8 cellular contexts compared by ENCODE assay signal in the genomic region with DNA sequence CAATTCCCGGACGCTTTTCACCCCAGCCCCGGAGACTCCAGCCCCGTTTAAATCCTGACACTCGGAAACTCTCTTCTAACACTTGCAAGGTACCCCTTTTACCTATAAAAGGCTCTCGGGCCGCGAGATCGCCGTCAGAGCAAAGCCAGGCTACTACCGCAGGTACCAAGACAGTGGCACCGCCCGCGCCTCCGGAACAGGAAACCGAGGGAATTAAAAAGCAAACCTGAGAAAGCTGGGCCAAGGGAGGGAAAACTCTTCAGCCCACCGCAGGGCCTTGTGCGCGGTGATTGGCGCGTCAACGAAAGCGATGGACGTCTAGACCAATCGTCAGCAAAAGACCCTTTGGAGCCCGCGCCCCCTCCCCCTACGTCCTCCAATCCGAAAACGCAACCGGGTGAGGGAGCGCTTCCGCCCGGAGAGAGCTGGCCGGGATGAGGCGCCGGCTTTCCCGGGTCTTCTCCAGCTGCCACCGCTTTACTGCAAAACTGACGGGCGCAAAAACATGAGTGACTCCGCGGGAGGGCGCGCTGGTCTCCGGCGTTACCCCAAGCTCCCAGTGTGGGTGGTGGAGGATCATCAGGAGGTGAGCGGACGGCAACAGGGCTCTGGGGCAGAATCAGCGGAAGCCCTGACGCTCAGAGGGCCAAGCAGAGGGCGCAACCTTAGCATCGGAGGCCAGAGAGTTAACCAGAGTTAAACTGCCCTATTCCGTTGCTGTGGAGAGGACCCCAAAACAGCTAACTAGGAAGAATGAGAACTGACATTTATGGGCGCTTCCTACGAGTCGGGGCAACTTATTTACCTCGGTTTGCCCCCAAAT. TPM values are rescaled to one million over a fixed set of nuclear protein-coding genes. Genes with fewer than 3 reads are reported as not detected.
A peak's percentile ranks its signal among the peaks of the same experiment; 100 is the strongest.
DNase-seq lines count a peak whose midpoint lies in the region; ATAC-seq and TF ChIP-seq lines count a peak whose summit lies in the region.

A gene (plus strand): TSS at position 414 of the 823 bp plus-strand sequence. CDS start 92 bp downstream, at position 506.
A gene with protein sequence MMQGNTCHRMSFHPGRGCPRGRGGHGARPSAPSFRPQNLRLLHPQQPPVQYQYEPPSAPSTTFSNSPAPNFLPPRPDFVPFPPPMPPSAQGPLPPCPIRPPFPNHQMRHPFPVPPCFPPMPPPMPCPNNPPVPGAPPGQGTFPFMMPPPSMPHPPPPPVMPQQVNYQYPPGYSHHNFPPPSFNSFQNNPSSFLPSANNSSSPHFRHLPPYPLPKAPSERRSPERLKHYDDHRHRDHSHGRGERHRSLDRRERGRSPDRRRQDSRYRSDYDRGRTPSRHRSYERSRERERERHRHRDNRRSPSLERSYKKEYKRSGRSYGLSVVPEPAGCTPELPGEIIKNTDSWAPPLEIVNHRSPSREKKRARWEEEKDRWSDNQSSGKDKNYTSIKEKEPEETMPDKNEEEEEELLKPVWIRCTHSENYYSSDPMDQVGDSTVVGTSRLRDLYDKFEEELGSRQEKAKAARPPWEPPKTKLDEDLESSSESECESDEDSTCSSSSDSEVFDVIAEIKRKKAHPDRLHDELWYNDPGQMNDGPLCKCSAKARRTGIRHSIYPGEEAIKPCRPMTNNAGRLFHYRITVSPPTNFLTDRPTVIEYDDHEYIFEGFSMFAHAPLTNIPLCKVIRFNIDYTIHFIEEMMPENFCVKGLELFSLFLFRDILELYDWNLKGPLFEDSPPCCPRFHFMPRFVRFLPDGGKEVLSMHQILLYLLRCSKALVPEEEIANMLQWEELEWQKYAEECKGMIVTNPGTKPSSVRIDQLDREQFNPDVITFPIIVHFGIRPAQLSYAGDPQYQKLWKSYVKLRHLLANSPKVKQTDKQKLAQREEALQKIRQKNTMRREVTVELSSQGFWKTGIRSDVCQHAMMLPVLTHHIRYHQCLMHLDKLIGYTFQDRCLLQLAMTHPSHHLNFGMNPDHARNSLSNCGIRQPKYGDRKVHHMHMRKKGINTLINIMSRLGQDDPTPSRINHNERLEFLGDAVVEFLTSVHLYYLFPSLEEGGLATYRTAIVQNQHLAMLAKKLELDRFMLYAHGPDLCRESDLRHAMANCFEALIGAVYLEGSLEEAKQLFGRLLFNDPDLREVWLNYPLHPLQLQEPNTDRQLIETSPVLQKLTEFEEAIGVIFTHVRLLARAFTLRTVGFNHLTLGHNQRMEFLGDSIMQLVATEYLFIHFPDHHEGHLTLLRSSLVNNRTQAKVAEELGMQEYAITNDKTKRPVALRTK (N-terminal part only) (minus strand): TSS at position 206 of the 823 bp plus-strand sequence. CDS start 3,034 bp downstream, outside the sequence.

- peaks cover 61% of the 10 kb centered on the region for H3K79me2 ChIP-seq in OCI-LY7 (ENCODE audit: insufficient read depth, low read depth, low read length)

- CTCF ChIA-PET in OCI-LY7 (lab: Charles Lee; ENCODE audit: unreplicated experiment): interaction anchor here (0.6 to 1.1 kb wide), 2 partner anchors 12 to 561 kb away, joined by 3 read pairs; no protein-coding TSS in a partner anchor

- H3K4me1 ChIP-seq in OCI-LY7 (ENCODE audit: insufficient read depth, low read length, poor library complexity, severe bottlenecking): peaks cover 34% of the 10 kb centered on the region
- peaks cover 33% of the 10 kb centered on the region for H3K4me1 ChIP-seq in mononuclear cell (ENCODE audit: insufficient read depth, low read length)

- H2AFZ ChIP-seq in OCI-LY7 (ENCODE audit: low read length): peak within 1 kb of the TSS; percentile 74

- H3K9me3 ChIP-seq in OCI-LY7 (ENCODE audit: low read length) (no peaks in the 10 kb centered on the region), mononuclear cell (ENCODE audit: low read depth, low read length) (no peaks in the 10 kb centered on the region)

- H3K4me2 ChIP-seq in OCI-LY7 (ENCODE audit: low read length): peak within 1 kb of the TSS; percentile 95

- TF ChIP-seq CTCF in OCI-LY7 (conservative IDR thresholded peaks at IDR 0.05; ENCODE audit: low read length): peak; percentile 52
- no peak for TF ChIP-seq CTCF in epithelial cell of esophagus (IDR thresholded peaks at IDR 0.05; ENCODE audit: insufficient read depth, low read depth, low read length, missing control alignments)

- DNase-seq in DMS 273 treated with DMSO at 0.1 percent for 48 hours (lab: John Stamatoyannopoulos, UW) (peak; percentile 94), HuH-7.5 (ENCODE audit: low spot score) (peak; percentile 65), OCI-LY7 (ENCODE audit: low spot score) (peak; percentile 96), activated T-cell treated with anti-CD3 and anti-CD28 coated beads for 1 hour (ENCODE audit: low read depth) (peak; percentile 84), epithelial cell of esophagus (ENCODE audit: low read depth) (peak; percentile 98)
- DNase-seq in stimulated activated CD8-positive, alpha-beta memory T cell treated with anti-CD3 and anti-CD28 coated beads, Interleukin-4, amount 100 ng/mL, for 1 hour (ENCODE audit: low read depth in 2 of 2, low spot score in 1 of 2): peak; percentile 77 to 82

- ATAC-seq in GM21526 (IDR thresholded peaks at IDR 0.05; ENCODE audit: low FRiP score, unreplicated experiment): peak; percentile 90

- H3K4me3 ChIP-seq in OCI-LY7 (ENCODE audit: low read depth, low read length, poor library complexity, severe bottlenecking) (peak within 1 kb of the TSS; percentile 78), epithelial cell of esophagus (ENCODE audit: low read length) (peak within 1 kb of the TSS; percentile 98), mononuclear cell (ENCODE audit: low read length) (peak within 1 kb of the TSS; percentile 79)

- TSS peak; percentile 56 for BruUV-seq in OCI-LY7 (replicated peaks; lab: Mats Ljungman, UMichigan)

- no peaks in the 10 kb centered on the region for H3K9me2 ChIP-seq in OCI-LY7 (ENCODE audit: insufficient read depth, low read length)

- H4K20me1 ChIP-seq in OCI-LY7 (ENCODE audit: insufficient read depth, low read length): peaks cover 3% of the 10 kb centered on the region; the same call in 1 of the 2 replicates

- POLR2A ChIA-PET in OCI-LY7 (lab: Charles Lee): interaction anchor here (0.6 to 1.9 kb wide), 10 partner anchors 8 to 720 kb away, joined by 3 to 13 read pairs (median 3); no protein-coding TSS in a partner anchor

- peaks cover 54% of the 10 kb centered on the region for H3K36me3 ChIP-seq in OCI-LY7 (ENCODE audit: insufficient read depth, low read length)

- H3K27ac ChIP-seq in OCI-LY7 (ENCODE audit: low read depth, low read length, poor library complexity, severe bottlenecking): peak within 1 kb of the TSS; percentile 74

- H3K27me3 ChIP-seq in mononuclear cell (ENCODE audit: insufficient read depth, low read length): no peaks in the 10 kb centered on the region

- intact Hi-C loops in OCI-LY7 (cut with micrococcal nuclease; ENCODE audit: unreplicated experiment): loop anchor here (10.0 kb wide), 1 partner anchor 1913 kb away; a partner anchor contains a TSS

RNA-seq across cellular contexts. Expression of the first gene that starts in this region (rescaled TPM):
- 20.5 and 21.6 TPM in 2 replicates for total RNA-seq in OCI-LY7 (2014; rRNA removed; shearing (Covaris generic))
- total RNA-seq in OCI-LY7 (2022) (31.4 and 33.5 TPM in 2 replicates), mononuclear cell (19.7 TPM)

RNA-seq across cellular contexts. Expression of the second gene that starts in this region (rescaled TPM):
- total RNA-seq in OCI-LY7 (2014; rRNA removed; shearing (Covaris generic)): 56.3 and 97.9 TPM in 2 replicates
- total RNA-seq in OCI-LY7 (2022): 92.8 and 98.3 TPM in 2 replicates
- 13.2 TPM for total RNA-seq in mononuclear cell

Comparison
In these comparisons a context has a peak if more than half of its experiments do, and no peak if none do; other contexts are left out.
1. Peak in every context shown above with its lines: DNase-seq, ATAC-seq, H3K4me3 ChIP-seq and H3K27ac ChIP-seq.